9 cellular contexts compared by ENCODE assay signal in genomic region chr12:80936642-80937390, GRCh38. TPM values are rescaled to one million over a fixed set of nuclear protein-coding genes. Genes with fewer than 3 reads are reported as not detected.
DNase-seq lines count a peak whose midpoint lies in the region; ATAC-seq and TF ChIP-seq lines count a peak whose summit lies in the region.
"Had no signal": no experiment of that assay in that cellular context is flagged by ENCODE, and none has a peak within 500 bp of the region (broad histone marks: within the 10 kb centered on the region; RNA-seq: fewer than 3 reads in every experiment).

No MANE protein-coding gene starts in this region.

- H3K27me3 ChIP-seq in PC-3 (ENCODE audit: low read length) (peaks cover 68% of the 10 kb centered on the region), esophagus (ENCODE audit: control insufficient read depth in 1 of 2, insufficient read depth in 2 of 2, low read length in 2 of 2) (peaks cover 0 to 4% of the 10 kb centered on the region in 2 donors), mononuclear cell (ENCODE audit: insufficient read depth, low read length) (no peaks in the 10 kb centered on the region), uterus (no peaks in the 10 kb centered on the region)

- no peaks in the 10 kb centered on the region for H3K9me2 ChIP-seq in PC-3 (replicated peaks; ENCODE audit: low read length)

- H3K27ac ChIP-seq in PC-3 (ENCODE audit: low read length) (no peak overlapping the region), esophagus (ENCODE audit: low read depth in 2 of 2, low read length in 1 of 2) (peak overlapping the region; percentile 29 to 58), uterus (peak overlapping the region; percentile 95 to 96)

- no peaks in the 10 kb centered on the region for H3F3A ChIP-seq in PC-3 (ENCODE audit: low read length, unreplicated experiment)

- TF ChIP-seq POLR2A in uterus (IDR thresholded peaks at IDR 0.05), result peak in 1 of 2 donors; percentile 14

- H3K4me3 ChIP-seq in PC-3 (ENCODE audit: low read length) (peak overlapping the region; percentile 62), esophagus (ENCODE audit: low read depth in 1 of 2, low read length in 2 of 2) (peak overlapping the region; percentile 53 to 55), mononuclear cell (ENCODE audit: low read length) (peak overlapping the region; percentile 53), uterus (peak overlapping the region; percentile 77 to 89)

- H3K9ac ChIP-seq in PC-3 (ENCODE audit: low read length), result no peak overlapping the region

- H3K4me1 ChIP-seq in PC-3 (ENCODE audit: insufficient read depth, low read length) (no peaks in the 10 kb centered on the region), esophagus (ENCODE audit: control insufficient read depth in 2 of 2, insufficient read depth in 2 of 2, low read length in 1 of 2) (peaks cover 0 to 6% of the 10 kb centered on the region in 2 donors), mononuclear cell (ENCODE audit: insufficient read depth, low read length) (peaks cover 38% of the 10 kb centered on the region), uterus (no peaks in the 10 kb centered on the region)

- H4K20me1 ChIP-seq in PC-3 (ENCODE audit: low read length), result no peaks in the 10 kb centered on the region

- POLR2A ChIA-PET in PC-3 (lab: Charles Lee; ENCODE audit: unreplicated experiment), result no interaction called here

- intact Hi-C loops in PC-3 (cut with micrococcal nuclease) (no loop called here), uterus (cut with DNase I; ENCODE audit: low total_unique reads) (no loop called here)

- DNase-seq in COLO668 (lab: John Stamatoyannopoulos, UW; ENCODE audit: unreplicated experiment), result peak; percentile 91
- peak; percentile 7 for DNase-seq in PC-3
- DNase-seq in uterus, result peak; percentile 44 to 52
- DNase-seq in activated naive CD4-positive, alpha-beta T cell treated with anti-CD3 and anti-CD28 coated beads, Interleukin-2, amount 50 U/mL, for 16 hours, result no peak

- TF ChIP-seq CTCF in PC-3 (conservative IDR thresholded peaks at IDR 0.05; ENCODE audit: low read depth, low read length), result no peak
- no peak for TF ChIP-seq CTCF in uterus (IDR thresholded peaks at IDR 0.05)

- CTCF ChIA-PET in PC-3 (lab: Charles Lee), result no interaction called here

- peak overlapping the region; percentile 85 for H3K4me2 ChIP-seq in PC-3 (ENCODE audit: low read length)

- H3K9me3 ChIP-seq in PC-3 (ENCODE audit: low read length) (no peaks in the 10 kb centered on the region), esophagus (ENCODE audit: control insufficient read depth in 2 of 2, insufficient read depth in 1 of 2, low read depth in 1 of 2, low read length in 1 of 2) (no peaks in the 10 kb centered on the region), mononuclear cell (ENCODE audit: low read depth, low read length) (no peaks in the 10 kb centered on the region), uterus (no peaks in the 10 kb centered on the region)

- ATAC-seq in GM19035 (IDR thresholded peaks at IDR 0.05; ENCODE audit: unreplicated experiment), result peak; percentile 61
- peak; percentile 43 for ATAC-seq in HG03066 (IDR thresholded peaks at IDR 0.05; ENCODE audit: low read depth, unreplicated experiment)
- peak; percentile 65 for ATAC-seq in PC-3
- ATAC-seq: T-cell had no signal

- no TSS peak for BruUV-seq in PC-3 (replicated peaks; lab: Mats Ljungman, UMichigan)

- H3K36me3 ChIP-seq in PC-3 (ENCODE audit: low read depth, low read length) (no peaks in the 10 kb centered on the region), esophagus (ENCODE audit: control insufficient read depth in 2 of 2, insufficient read depth in 2 of 2, low read length in 1 of 2) (no peaks in the 10 kb centered on the region), uterus (no peaks in the 10 kb centered on the region)

- H2AFZ ChIP-seq in PC-3 (ENCODE audit: low read length), result peak overlapping the region; percentile 64

- no peaks in the 10 kb centered on the region for H3K79me2 ChIP-seq in PC-3 (ENCODE audit: low read length)

- WGBS in esophagus, 2 donors, result 2% methylated on average over 46 to 67 of the region's 67 CpGs

RNA-seq across cellular contexts. Expression of gene LIN7A, which starts 0.9 kb away (rescaled TPM):
- total RNA-seq in PC-3 (2014; rRNA removed), result not detected in 2 replicates
- under 1 TPM; 0.15 to 0.16 TPM for polyA plus RNA-seq in esophagus
- 6.1 TPM for total RNA-seq in mononuclear cell
- total RNA-seq in uterus, result 10 to 100 TPM; 10.2 to 31.2 (median 16.5) TPM
